Comparison of ENCODE assay signal across 18 cellular contexts in the genomic region with DNA sequence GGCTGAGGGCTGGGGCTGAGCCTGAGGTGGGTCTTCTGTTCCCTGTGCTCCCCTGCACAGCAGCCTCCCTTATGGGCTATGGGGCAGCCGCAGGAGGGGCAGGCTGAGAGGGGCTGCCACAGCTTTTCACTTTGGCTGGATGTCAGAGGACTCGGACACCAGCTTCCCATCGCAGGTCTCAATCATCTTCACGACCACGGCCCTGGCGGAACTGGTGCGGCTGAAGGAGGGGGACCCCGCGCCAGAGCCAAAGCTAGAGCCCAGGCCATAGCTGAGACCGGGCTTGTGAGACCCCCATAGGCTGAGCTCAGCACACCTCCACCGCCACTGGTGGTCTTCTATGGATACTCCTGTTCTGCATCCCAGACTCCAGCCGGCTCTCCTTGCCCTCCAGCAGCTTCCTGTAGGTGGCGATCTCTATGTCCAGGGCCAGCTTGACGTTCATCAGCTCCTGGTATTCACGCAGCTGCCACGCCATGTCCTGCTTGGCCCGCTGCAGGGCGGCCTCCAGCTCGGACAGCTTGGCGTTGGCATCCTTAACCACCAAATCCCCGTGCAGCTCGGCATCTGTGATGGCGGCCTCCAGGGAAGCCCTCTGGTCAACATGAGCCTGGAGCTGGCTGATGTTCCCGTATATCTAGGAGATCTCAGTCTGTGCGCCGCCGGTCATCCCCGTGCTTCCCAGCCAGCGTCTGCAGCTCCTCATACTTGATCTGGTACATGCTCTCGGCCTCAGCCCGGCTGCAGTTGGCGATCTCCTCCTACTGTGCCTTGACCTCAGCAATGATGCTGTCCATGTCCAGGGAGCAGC.
DNase-seq lines count a peak whose midpoint lies in the region; ATAC-seq, FAIRE-seq and TF ChIP-seq lines count a peak whose summit lies in the region.
"Had no signal": no experiment of that assay in that cellular context is flagged by ENCODE, and none has a peak within 500 bp of the region (broad histone marks: within the 10 kb centered on the region; RNA-seq: fewer than 3 reads in every experiment).

No MANE protein-coding gene starts in this region.

- no peak for DNase-seq in GM23338 (ENCODE audit: low spot score)
- DNase-seq in RWPE2 (ENCODE audit: low spot score), result peak; percentile 34
- DNase-seq in lower lobe of right lung, result peak; percentile 42
- DNase-seq in urothelium cell line (ENCODE audit: low spot score), result no peak
- no peak for DNase-seq in activated naive CD4-positive, alpha-beta T cell treated with anti-CD3 and anti-CD28 coated beads, Interleukin-2, amount 10 ng/mL, durations not matched to agents 7 days and 5 days
- no peak for DNase-seq in activated naive CD4-positive, alpha-beta T cell treated with Interleukin-2 at 50 U/mL for 16 hours
- DNase-seq: DMS79 treated with DMSO at 0.1 percent for 48 hours, GM23248, HFFc6, NCI-H1436, NCI-H2081, NCI-H748 treated with DMSO at 0.1 percent for 48 hours, RPMI8226 had no signal

- ATAC-seq in GM23338 (no peak), RWPE2 (ENCODE audit: low read depth) (no peak), lower lobe of right lung (no peak), HG02678 (IDR thresholded peaks at IDR 0.05; ENCODE audit: unreplicated experiment) (no peak)

- H3K4me1 Mint-ChIP-seq in GM23338, result peaks cover 32% of the 10 kb centered on the region
- no peaks in the 10 kb centered on the region for H3K4me1 Mint-ChIP-seq in activated naive CD4-positive, alpha-beta T cell treated with anti-CD3 and anti-CD28 coated beads, Interleukin-2, amount 10 ng/mL, durations not matched to agents 7 days and 5 days
- H3K4me1 Mint-ChIP-seq: CD4-positive, alpha-beta memory T cell had no signal

- H3K9me2 ChIP-seq in GM23338 (ENCODE audit: insufficient read depth), result no peaks in the 10 kb centered on the region

- no peak overlapping the region for H3K4me3 ChIP-seq in GM23338
- no peak overlapping the region for H3K4me3 ChIP-seq in RWPE2 (ENCODE audit: severe bottlenecking)
- H3K4me3 ChIP-seq in lower lobe of right lung, result no peak overlapping the region
- H3K4me3 ChIP-seq: GM23248, SJCRH30 had no signal

- intact Hi-C loops in lower lobe of right lung (cut with DNase I), result no loop called here

- no peaks in the 10 kb centered on the region for H3K79me2 ChIP-seq in GM23338 (replicated peaks; ENCODE audit: insufficient read depth)

- H3K27me3 ChIP-seq in GM23338 (ENCODE audit: insufficient read depth) (no peaks in the 10 kb centered on the region), RWPE2 (ENCODE audit: insufficient read depth, poor library complexity, severe bottlenecking) (peaks cover 1% of the 10 kb centered on the region), lower lobe of right lung (ENCODE audit: low read depth) (no peaks in the 10 kb centered on the region)
- H3K27me3 ChIP-seq: SJCRH30 had no signal

- H3K36me3 Mint-ChIP-seq in GM23338 (ENCODE audit: low read depth), result peaks cover 9% of the 10 kb centered on the region
- no peaks in the 10 kb centered on the region for H3K36me3 Mint-ChIP-seq in activated naive CD4-positive, alpha-beta T cell treated with anti-CD3 and anti-CD28 coated beads, Interleukin-2, amount 10 ng/mL, durations not matched to agents 7 days and 5 days
- H3K36me3 Mint-ChIP-seq: CD4-positive, alpha-beta memory T cell had no signal

- H3K27ac ChIP-seq in GM23338 (ENCODE audit: low read depth) (no peak overlapping the region), RWPE2 (ENCODE audit: poor library complexity, severe bottlenecking) (no peak overlapping the region), lower lobe of right lung (no peak overlapping the region)
- H3K27ac ChIP-seq: GM23248, KMS-11, SJCRH30 had no signal

- no peak overlapping the region for H3K4me2 ChIP-seq in GM23338
- H3K4me2 ChIP-seq: KMS-11 had no signal

- no peaks in the 10 kb centered on the region for H3F3A ChIP-seq in GM23338 (replicated peaks; ENCODE audit: low read depth)

- peaks cover 28% of the 10 kb centered on the region for H3K4me1 ChIP-seq in GM23338 (ENCODE audit: insufficient read depth)
- H3K4me1 ChIP-seq in RWPE2 (ENCODE audit: insufficient read depth, poor library complexity, severe bottlenecking), result no peaks in the 10 kb centered on the region
- no peaks in the 10 kb centered on the region for H3K4me1 ChIP-seq in lower lobe of right lung
- H3K4me1 ChIP-seq: SJCRH30 had no signal

- TF ChIP-seq CTCF in GM23338 (conservative IDR thresholded peaks at IDR 0.05; ENCODE audit: low read depth in 2 of 2) (peak; percentile 38 to 68), RWPE2 (IDR thresholded peaks at IDR 0.05; ENCODE audit: poor library complexity, severe bottlenecking) (no peak), lower lobe of right lung (IDR thresholded peaks at IDR 0.05) (no peak)

- no peak overlapping the region for H3K4me3 Mint-ChIP-seq in GM23338
- no peak overlapping the region for H3K4me3 Mint-ChIP-seq in activated naive CD4-positive, alpha-beta T cell treated with anti-CD3 and anti-CD28 coated beads, Interleukin-2, amount 10 ng/mL, durations not matched to agents 7 days and 5 days
- H3K4me3 Mint-ChIP-seq: CD4-positive, alpha-beta memory T cell; HFFc6 had no signal

- H2AFZ ChIP-seq in GM23338, result no peak overlapping the region
- H2AFZ ChIP-seq: GM23248 had no signal

- H3K9me3 Mint-ChIP-seq in GM23338, result peaks cover 3% of the 10 kb centered on the region; the same call in 1 of the 3 replicates
- H3K9me3 Mint-ChIP-seq in activated naive CD4-positive, alpha-beta T cell treated with anti-CD3 and anti-CD28 coated beads, Interleukin-2, amount 10 ng/mL, durations not matched to agents 7 days and 5 days, result peaks cover 9% of the 10 kb centered on the region

- H3K9me3 ChIP-seq in RWPE2 (ENCODE audit: severe bottlenecking) (no peaks in the 10 kb centered on the region), lower lobe of right lung (no peaks in the 10 kb centered on the region)
- H3K9me3 ChIP-seq: SJCRH30 had no signal

- H3K27ac Mint-ChIP-seq in GM23338, result no peak overlapping the region
- H3K27ac Mint-ChIP-seq in activated naive CD4-positive, alpha-beta T cell treated with anti-CD3 and anti-CD28 coated beads, Interleukin-2, amount 10 ng/mL, durations not matched to agents 7 days and 5 days, result no peak overlapping the region
- H3K27ac Mint-ChIP-seq: CD4-positive, alpha-beta memory T cell; HFFc6 had no signal

- FAIRE-seq in urothelium cell line (lab: Jason Lieb, UNC), result peak; percentile 23
- FAIRE-seq: D721Med had no signal

- CTCF ChIA-PET in activated naive CD4-positive, alpha-beta T cell treated with anti-CD3 and anti-CD28 coated beads, Interleukin-2, amount 10 ng/mL, durations not matched to agents 7 days and 5 days (lab: Charles Lee), result no interaction called here

- no peaks in the 10 kb centered on the region; the same call in 1 of the 2 replicates for H4K20me1 ChIP-seq in GM23338 (replicated peaks; ENCODE audit: insufficient read depth)

- peaks cover 2% of the 10 kb centered on the region for H3K27me3 Mint-ChIP-seq in GM23338 (ENCODE audit: insufficient read depth, low read depth, poor library complexity)
- no peaks in the 10 kb centered on the region for H3K27me3 Mint-ChIP-seq in activated naive CD4-positive, alpha-beta T cell treated with anti-CD3 and anti-CD28 coated beads, Interleukin-2, amount 10 ng/mL, durations not matched to agents 7 days and 5 days
- H3K27me3 Mint-ChIP-seq: CD4-positive, alpha-beta memory T cell had no signal

- H3K36me3 ChIP-seq in GM23338 (ENCODE audit: insufficient read depth) (no peaks in the 10 kb centered on the region), RWPE2 (ENCODE audit: low read depth) (no peaks in the 10 kb centered on the region), lower lobe of right lung (no peaks in the 10 kb centered on the region)
- H3K36me3 ChIP-seq: SJCRH30 had no signal

TF ChIP-seq in GM23338, 12 proteins besides CTCF, POLR2A, EP300 and RAD21 (continues in another document):
- TF ChIP-seq ZNF331 (CRISPR knock-in tag; IDR thresholded peaks at IDR 0.05; ENCODE audit: low read depth) (no peak), NANOG (IDR thresholded peaks at IDR 0.05; ENCODE audit: borderline replicate concordance) (no peak)

Comparison
In these comparisons a context has a peak if more than half of its experiments do, and no peak if none do; other contexts are left out.
1. DNase-seq: peak in RWPE2 (single experiment) and lower lobe of right lung (single experiment); none in GM23338 (single experiment), urothelium cell line (single experiment), activated naive CD4-positive, alpha-beta T cell treated with anti-CD3 and anti-CD28 coated beads, Interleukin-2, amount 10 ng/mL, durations not matched to agents 7 days and 5 days (single experiment) and activated naive CD4-positive, alpha-beta T cell treated with Interleukin-2 at 50 U/mL for 16 hours (single experiment).
2. CTCF ChIP-seq: peak in GM23338 (2 of 2); none in RWPE2 (single experiment) and lower lobe of right lung (single experiment).